ENCODE assay signal across 8 cellular contexts in genomic region chr17:64736804-64737492, GRCh38.
DNase-seq lines count a peak whose midpoint lies in the region; ATAC-seq, FAIRE-seq and TF ChIP-seq lines count a peak whose summit lies in the region.

No MANE protein-coding gene starts in this region.

- POLR2A ChIA-PET in CD8-positive, alpha-beta T cell (lab: Charles Lee), result no interaction called here
- POLR2A ChIA-PET in GM10248 (lab: Yijun Ruan, JAX), result no interaction called here

- peak; percentile 81 for TF ChIP-seq RAD21 in Ishikawa (IDR thresholded peaks at IDR 0.05; ENCODE audit: low read depth)

- no peak for FAIRE-seq in frontal cortex (lab: Jason Lieb, UNC)

- intact Hi-C loops in CD8-positive, alpha-beta T cell (cut with DNase I, micrococcal nuclease), result loop anchor here (1.0 to 10.0 kb wide), 5 partner anchors 75 to 317 kb away; partner anchors contain the start of gene SMURF2 (in 1 of the 2)
- intact Hi-C loops in colonic mucosa (cut with DNase I), result loop anchor here (10.0 kb wide), 1 partner anchor 72 kb away; the partner anchor contains the start of gene SMURF2
- intact Hi-C loops in natural killer cell (cut with micrococcal nuclease), result loop anchor here (1.0 kb wide), 1 partner anchor 317 kb away; no protein-coding TSS in a partner anchor

- peak; percentile 55 for TF ChIP-seq CTCF in CD8-positive, alpha-beta T cell (IDR thresholded peaks at IDR 0.05)
- TF ChIP-seq CTCF in VCaP (conservative IDR thresholded peaks at IDR 0.05) (peak; percentile 79), colonic mucosa (IDR thresholded peaks at IDR 0.05) (peak; percentile 63), natural killer cell (IDR thresholded peaks at IDR 0.05) (peak; percentile 48), GM10248 (IDR thresholded peaks at IDR 0.05; ENCODE audit: control extremely low read depth, extremely low read depth, low read depth, missing control alignments) (no peak)

- H3K4me1 Mint-ChIP-seq in CD8-positive, alpha-beta T cell (ENCODE audit: low read depth), result peaks cover 22% of the 10 kb centered on the region
- H3K4me1 Mint-ChIP-seq in natural killer cell, result peaks cover 9 to 10% of the 10 kb centered on the region in 2 donors

- no peaks in the 10 kb centered on the region for H3K27me3 Mint-ChIP-seq in CD8-positive, alpha-beta T cell (ENCODE audit: low read depth)
- H3K27me3 Mint-ChIP-seq in natural killer cell (ENCODE audit: low read depth in 2 of 2), result no peaks in the 10 kb centered on the region

- peak; percentile 69 for ATAC-seq in CD8-positive, alpha-beta T cell
- ATAC-seq in natural killer cell, result peak; percentile 57 to 80 (median 79)

- TF ChIP-seq EP300 in Ishikawa (IDR thresholded peaks at IDR 0.05; ENCODE audit: borderline replicate concordance), result no peak

- H3K4me3 ChIP-seq in CD8-positive, alpha-beta T cell (ENCODE audit: low read depth, low read length), result no peak overlapping the region
- H3K4me3 ChIP-seq in colonic mucosa, result no peak overlapping the region

- no peaks in the 10 kb centered on the region for H3K27me3 ChIP-seq in CD8-positive, alpha-beta T cell (ENCODE audit: insufficient read depth, low read length)
- no peaks in the 10 kb centered on the region for H3K27me3 ChIP-seq in colonic mucosa

- H3K4me3 Mint-ChIP-seq in CD8-positive, alpha-beta T cell, result no peak overlapping the region
- no peak overlapping the region for H3K4me3 Mint-ChIP-seq in natural killer cell

- no peak overlapping the region for H3K27ac ChIP-seq in CD8-positive, alpha-beta T cell (ENCODE audit: low read depth, low read length)
- H3K27ac ChIP-seq in VCaP (no peak overlapping the region), colonic mucosa (no peak overlapping the region)

- H3K36me3 ChIP-seq in CD8-positive, alpha-beta T cell (ENCODE audit: insufficient read depth, low read length), result no peaks in the 10 kb centered on the region
- no peaks in the 10 kb centered on the region for H3K36me3 ChIP-seq in colonic mucosa

- H3K9me3 ChIP-seq in CD8-positive, alpha-beta T cell (ENCODE audit: low read length), result no peaks in the 10 kb centered on the region
- no peaks in the 10 kb centered on the region for H3K9me3 ChIP-seq in colonic mucosa

- H3K4me1 ChIP-seq in CD8-positive, alpha-beta T cell (ENCODE audit: insufficient read depth, low read length), result no peaks in the 10 kb centered on the region
- no peaks in the 10 kb centered on the region for H3K4me1 ChIP-seq in colonic mucosa

- no peak overlapping the region for H3K9ac ChIP-seq in colonic mucosa (ENCODE audit: low read depth in 2 of 2, low read length in 2 of 2)

- CTCF ChIA-PET in CD8-positive, alpha-beta T cell (lab: Charles Lee), result interaction anchor here (0.6 to 4.5 kb wide), 13 partner anchors 21 to 640 kb away, joined by 3 to 34 read pairs (median 4); partner anchors contain the start of gene SMURF2
- CTCF ChIA-PET in GM10248 (lab: Yijun Ruan, JAX), result interaction anchor here (1.1 to 2.4 kb wide), 3 partner anchors 24 to 317 kb away, joined by 3 to 10 read pairs (median 3); no protein-coding TSS in a partner anchor

- no peaks in the 10 kb centered on the region for H3K9me3 Mint-ChIP-seq in CD8-positive, alpha-beta T cell
- no peaks in the 10 kb centered on the region for H3K9me3 Mint-ChIP-seq in natural killer cell

- H3K36me3 Mint-ChIP-seq in CD8-positive, alpha-beta T cell, result no peaks in the 10 kb centered on the region
- H3K36me3 Mint-ChIP-seq in natural killer cell, result no peaks in the 10 kb centered on the region

- peak; percentile 24 to 76 (median 50) for DNase-seq in CD8-positive, alpha-beta T cell
- DNase-seq in colonic mucosa, result peak; percentile 62
- peak; percentile 25 for DNase-seq in natural killer cell
- no peak for DNase-seq in NCI-H1105 treated with DMSO at 0.1 percent for 48 hours (lab: John Stamatoyannopoulos, UW)
- no peak for DNase-seq in frontal cortex (ENCODE audit: low spot score in 2 of 2)
- DNase-seq in GM10248 (ENCODE audit: extremely low spot score), result no peak

- H3K27ac Mint-ChIP-seq in CD8-positive, alpha-beta T cell, result no peak overlapping the region
- H3K27ac Mint-ChIP-seq in natural killer cell, result peak overlapping the region in 1 of 2 donors; percentile 3

TF ChIP-seq in Ishikawa, 13 proteins besides CTCF, POLR2A, EP300 and RAD21:
- no peak for TF ChIP-seq YY1 (IDR thresholded peaks at IDR 0.05; ENCODE audit: low read depth)
- no peak for TF ChIP-seq TCF12 (IDR thresholded peaks at IDR 0.05; ENCODE audit: low read depth)
- TF ChIP-seq MAX (IDR thresholded peaks at IDR 0.05), result no peak
- TF ChIP-seq USF1 (IDR thresholded peaks at IDR 0.05), result no peak
- no peak for TF ChIP-seq REST (IDR thresholded peaks at IDR 0.05; ENCODE audit: low read depth)
- no peak for TF ChIP-seq CEBPB (IDR thresholded peaks at IDR 0.05)
- TF ChIP-seq ZBTB7A (IDR thresholded peaks at IDR 0.05; ENCODE audit: low read depth), result no peak
- no peak for TF ChIP-seq NFIC (IDR thresholded peaks at IDR 0.05)
- TF ChIP-seq FOXM1 (IDR thresholded peaks at IDR 0.05; ENCODE audit: borderline replicate concordance, low read depth), result no peak
- TF ChIP-seq TAF1 (IDR thresholded peaks at IDR 0.05; ENCODE audit: low read depth), result no peak
- TF ChIP-seq TEAD4 (IDR thresholded peaks at IDR 0.05), result no peak
- TF ChIP-seq CREB1 (IDR thresholded peaks at IDR 0.05; ENCODE audit: low read depth), result no peak
- TF ChIP-seq EGR1 (IDR thresholded peaks at IDR 0.05), result no peak

Comparison
In these comparisons a context has a peak if more than half of its experiments do, and no peak if none do; other contexts are left out.
1. DNase-seq: peak in CD8-positive, alpha-beta T cell (7 of 7), colonic mucosa (single experiment) and natural killer cell (single experiment); none in NCI-H1105 treated with DMSO at 0.1 percent for 48 hours (single experiment), frontal cortex (0 of 2) and GM10248 (single experiment).